In the genomic region with DNA sequence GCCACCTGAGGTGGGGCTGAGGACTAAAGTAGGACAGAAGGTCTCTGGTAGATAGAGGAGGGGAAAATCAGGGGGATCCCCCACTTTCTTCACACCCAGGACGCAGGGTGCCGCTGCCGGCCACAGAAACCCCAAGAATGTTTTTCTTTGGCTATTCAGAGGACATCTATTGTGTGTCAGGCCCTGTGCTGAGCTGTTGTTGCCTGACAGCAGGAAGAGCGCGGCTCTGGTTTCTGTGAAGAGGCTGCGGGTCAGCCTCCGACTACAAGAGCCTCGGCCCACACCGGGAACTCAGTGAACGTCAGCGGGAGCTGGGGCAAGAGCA, we compare ENCODE assay signal across 8 cellular contexts. TPM values are rescaled to one million over a fixed set of nuclear protein-coding genes. Genes with fewer than 3 reads are reported as not detected.
DNase-seq lines count a peak whose midpoint lies in the region; ATAC-seq and TF ChIP-seq lines count a peak whose summit lies in the region.

No MANE protein-coding gene starts in this region.

- H3K36me3 Mint-ChIP-seq in activated T-helper 2 cell treated with anti-CD3 and anti-CD28 coated beads, Interferon-gamma antibody, Interleukin-2, Interleukin-4, amounts not matched to agents 10 μg/mL and 5 μg/mL and 100 μg/mL, durations not matched to agents 14 hours and 24 hours and 36 hours (ENCODE audit: low read depth): peaks cover 24% of the 10 kb centered on the region

- peak overlapping the region; percentile 57 to 83 (median 70) for H3K4me3 ChIP-seq in heart right ventricle
- peak overlapping the region; percentile 62 for H3K4me3 ChIP-seq in skeletal muscle cell (ENCODE audit: low read depth, low read length)

- 1 to 2% methylated on average over 11 of the region's 11 CpGs for WGBS in heart right ventricle, 2 donors

- peaks cover 62% of the 10 kb centered on the region for H3K4me1 Mint-ChIP-seq in activated T-helper 2 cell treated with anti-CD3 and anti-CD28 coated beads, Interferon-gamma antibody, Interleukin-2, Interleukin-4, amounts not matched to agents 10 μg/mL and 5 μg/mL and 100 μg/mL, durations not matched to agents 14 hours and 24 hours and 36 hours (ENCODE audit: low read depth)

- intact Hi-C loops in activated T-helper 2 cell treated with anti-CD3 and anti-CD28 coated beads, Interferon-gamma antibody, Interleukin-2, Interleukin-4, amounts not matched to agents 10 μg/mL and 5 μg/mL and 100 μg/mL, durations not matched to agents 14 hours and 24 hours and 36 hours (cut with micrococcal nuclease): loop anchor here (1.0 to 2.0 kb wide), 3 partner anchors 17 to 242 kb away; no protein-coding TSS in a partner anchor
- intact Hi-C loops in heart right ventricle (cut with DNase I): loop anchor here in 6 of 10 donors (2.0 to 10.0 kb wide), 7 partner anchors 35 to 110 kb away; a partner anchor contains a TSS

- H3K4me3 Mint-ChIP-seq in activated T-helper 2 cell treated with anti-CD3 and anti-CD28 coated beads, Interferon-gamma antibody, Interleukin-2, Interleukin-4, amounts not matched to agents 10 μg/mL and 5 μg/mL and 100 μg/mL, durations not matched to agents 14 hours and 24 hours and 36 hours (ENCODE audit: low read depth): peak overlapping the region; percentile 98

- no peaks in the 10 kb centered on the region for H3K27me3 Mint-ChIP-seq in activated T-helper 2 cell treated with anti-CD3 and anti-CD28 coated beads, Interferon-gamma antibody, Interleukin-2, Interleukin-4, amounts not matched to agents 10 μg/mL and 5 μg/mL and 100 μg/mL, durations not matched to agents 14 hours and 24 hours and 36 hours (ENCODE audit: low read depth)

- H3K4me1 ChIP-seq in heart right ventricle: peaks cover 25 to 89% (median 79%) of the 10 kb centered on the region in 9 donors

- DNase-seq in GM10248 (ENCODE audit: extremely low spot score): peak; percentile 83
- DNase-seq in M059J (ENCODE audit: low read depth): peak; percentile 65
- peak; percentile 64 for DNase-seq in activated T-helper 2 cell treated with anti-CD3 and anti-CD28 coated beads, Interferon-gamma antibody, Interleukin-2, Interleukin-4, amounts not matched to agents 10 μg/mL and 5 μg/mL and 100 μg/mL, durations not matched to agents 14 hours and 24 hours and 36 hours (ENCODE audit: low spot score)
- peak in 1 of 2 donors; percentile 12 for DNase-seq in heart right ventricle
- no peak for DNase-seq in skeletal muscle cell (ENCODE audit: low read depth)
- no peak for DNase-seq in GOT3 (lab: John Stamatoyannopoulos, UW)
- no peak for DNase-seq in medulla oblongata (ENCODE audit: extremely low spot score)

- H3K9me3 ChIP-seq in heart right ventricle: no peaks in the 10 kb centered on the region

- H3K9me3 Mint-ChIP-seq in activated T-helper 2 cell treated with anti-CD3 and anti-CD28 coated beads, Interferon-gamma antibody, Interleukin-2, Interleukin-4, amounts not matched to agents 10 μg/mL and 5 μg/mL and 100 μg/mL, durations not matched to agents 14 hours and 24 hours and 36 hours: no peaks in the 10 kb centered on the region

- peak overlapping the region; percentile 100 for H3K27ac Mint-ChIP-seq in activated T-helper 2 cell treated with anti-CD3 and anti-CD28 coated beads, Interferon-gamma antibody, Interleukin-2, Interleukin-4, amounts not matched to agents 10 μg/mL and 5 μg/mL and 100 μg/mL, durations not matched to agents 14 hours and 24 hours and 36 hours

- H3K27ac ChIP-seq in heart right ventricle: peak overlapping the region; percentile 97 to 100 (median 99)

- POLR2A ChIA-PET in GM10248 (lab: Yijun Ruan, JAX): no interaction called here

- H3K36me3 ChIP-seq in heart right ventricle: peaks cover 0 to 9% (median 0%) of the 10 kb centered on the region in 9 donors

- ATAC-seq in GM21576 (IDR thresholded peaks at IDR 0.05; ENCODE audit: unreplicated experiment) (peak; percentile 23), heart right ventricle (peak; percentile 0 to 25 (median 5))

- CTCF ChIA-PET in GM10248 (lab: Yijun Ruan, JAX): interaction anchor here (0.9 to 9.7 kb wide), 16 partner anchors 9 to 287 kb away, joined by 3 to 257 read pairs (median 26); no protein-coding TSS in a partner anchor

- no peaks in the 10 kb centered on the region for H3K27me3 ChIP-seq in heart right ventricle

- TF ChIP-seq CTCF in GM10248 (IDR thresholded peaks at IDR 0.05; ENCODE audit: control extremely low read depth, extremely low read depth, low read depth, missing control alignments) (no peak), heart right ventricle (IDR thresholded peaks at IDR 0.05) (no peak)

RNA-seq across cellular contexts. Expression of a gene that starts 0.4 kb away (rescaled TPM):
- total RNA-seq in M059J (2014; rRNA removed; shearing (Covaris generic)): 13.1 and 17.0 TPM in 2 replicates
- 19.4 and 20.1 TPM in 2 replicates for total RNA-seq in activated T-helper 2 cell treated with anti-CD3 and anti-CD28 coated beads, Interferon-gamma antibody, Interleukin-2, Interleukin-4, amounts not matched to agents 10 μg/mL and 5 μg/mL and 100 μg/mL, durations not matched to agents 14 hours and 24 hours and 36 hours
- 1 to 10 TPM; 2.7 to 7.5 (median 4.6) TPM for total RNA-seq in heart right ventricle
- polyA plus RNA-seq in heart right ventricle: 1 to 10 TPM; 2.9 to 3.4 TPM

RNA-seq across cellular contexts. Expression of a gene that starts 39.1 kb away (rescaled TPM):
- total RNA-seq in M059J (2014; rRNA removed; shearing (Covaris generic)): 36.2 and 41.2 TPM in 2 replicates
- 62.7 and 64.3 TPM in 2 replicates for total RNA-seq in activated T-helper 2 cell treated with anti-CD3 and anti-CD28 coated beads, Interferon-gamma antibody, Interleukin-2, Interleukin-4, amounts not matched to agents 10 μg/mL and 5 μg/mL and 100 μg/mL, durations not matched to agents 14 hours and 24 hours and 36 hours
- total RNA-seq in heart right ventricle: 10 to 100 TPM in 8 of 10 donors, 1 to 10 TPM in 2; 7.4 to 19.1 (median 11.8) TPM
- polyA plus RNA-seq in heart right ventricle: 10 to 100 TPM in 1 of 2 donors, 1 to 10 TPM in 1; 9.9 to 12.8 TPM

Comparison
In these comparisons a context has a peak if more than half of its experiments do, and no peak if none do; other contexts are left out.
1. DNase-seq: peak in GM10248 (single experiment), M059J (single experiment) and activated T-helper 2 cell treated with anti-CD3 and anti-CD28 coated beads, Interferon-gamma antibody, Interleukin-2, Interleukin-4, amounts not matched to agents 10 μg/mL and 5 μg/mL and 100 μg/mL, durations not matched to agents 14 hours and 24 hours and 36 hours (single experiment); none in skeletal muscle cell (single experiment), GOT3 (single experiment) and medulla oblongata (single experiment).